In genomic region chr2:3520591-3520990, GRCh38 we compare ENCODE assay signal across 12 cellular contexts. TPM values are rescaled to one million over a fixed set of nuclear protein-coding genes. Genes with fewer than 3 reads are reported as not detected.
DNase-seq lines count a peak whose midpoint lies in the region; ATAC-seq and TF ChIP-seq lines count a peak whose summit lies in the region.
"Had no signal": no experiment of that assay in that cellular context is flagged by ENCODE, and none has a peak within 500 bp of the region (broad histone marks: within the 10 kb centered on the region; RNA-seq: fewer than 3 reads in every experiment).

No MANE protein-coding gene starts in this region.

- H2AFZ ChIP-seq in PC-9: no peak overlapping the region

- H3K79me2 ChIP-seq in PC-9 (ENCODE audit: low read depth): peaks cover 38% of the 10 kb centered on the region

- BruUV-seq in PC-9 (replicated peaks; lab: Mats Ljungman, UMichigan): no TSS peak

- TF ChIP-seq POLR2A in gastroesophageal sphincter (IDR thresholded peaks at IDR 0.05): no peak

- H4K20me1 ChIP-seq in PC-9 (ENCODE audit: insufficient read depth): no peaks in the 10 kb centered on the region

- peaks cover 31% of the 10 kb centered on the region for H3K4me1 Mint-ChIP-seq in activated CD4-positive, alpha-beta T cell treated with anti-CD3 and anti-CD28 coated beads for 36 hours

- peaks cover 5% of the 10 kb centered on the region for H3K9me3 Mint-ChIP-seq in activated CD4-positive, alpha-beta T cell treated with anti-CD3 and anti-CD28 coated beads for 36 hours (ENCODE audit: low read depth)

- H3K27ac Mint-ChIP-seq in activated CD4-positive, alpha-beta T cell treated with anti-CD3 and anti-CD28 coated beads for 36 hours: peak overlapping the region; percentile 42

- H3K9me2 ChIP-seq in PC-9 (ENCODE audit: insufficient read depth): no peaks in the 10 kb centered on the region

- CTCF ChIA-PET in activated CD4-positive, alpha-beta T cell treated with anti-CD3 and anti-CD28 coated beads for 36 hours (lab: Charles Lee): no interaction called here
- CTCF ChIA-PET in PC-9 (lab: Charles Lee) (no interaction called here), HEK293T (lab: Yijun Ruan, JAX) (no interaction called here)

- TF ChIP-seq EP300 in gastroesophageal sphincter (IDR thresholded peaks at IDR 0.05): no peak

- ATAC-seq in activated CD4-positive, alpha-beta T cell treated with anti-CD3 and anti-CD28 coated beads for 36 hours: no peak
- ATAC-seq in gastroesophageal sphincter (no peak), psoas muscle (no peak), GM19324 (IDR thresholded peaks at IDR 0.05; ENCODE audit: low FRiP score, unreplicated experiment) (no peak), GM18858 (IDR thresholded peaks at IDR 0.05; ENCODE audit: unreplicated experiment) (no peak)

- H3K27ac ChIP-seq in PC-9 (no peak overlapping the region), gastroesophageal sphincter (peak overlapping the region in 3 of 4 donors; percentile 37 to 100 (median 98)), psoas muscle (no peak overlapping the region)
- H3K27ac ChIP-seq: RWPE1 had no signal

- H3K9me3 ChIP-seq in PC-9 (ENCODE audit: insufficient read depth, low read depth) (no peaks in the 10 kb centered on the region), gastroesophageal sphincter (no peaks in the 10 kb centered on the region), psoas muscle (no peaks in the 10 kb centered on the region)

- TF ChIP-seq CTCF in PC-9 (conservative IDR thresholded peaks at IDR 0.05): no peak
- no peak for TF ChIP-seq CTCF in gastroesophageal sphincter (IDR thresholded peaks at IDR 0.05)
- TF ChIP-seq CTCF in psoas muscle (IDR thresholded peaks at IDR 0.05): no peak

- POLR2A ChIA-PET in activated CD4-positive, alpha-beta T cell treated with anti-CD3 and anti-CD28 coated beads for 36 hours (lab: Charles Lee): interaction anchor here (0.6 to 0.9 kb wide), 2 partner anchors 37 kb away, joined by 3 to 6 read pairs; partner anchors contain the start of gene RNASEH1
- POLR2A ChIA-PET in PC-9 (lab: Charles Lee; ENCODE audit: unreplicated experiment) (no interaction called here), HEK293T (lab: Yijun Ruan, JAX) (interaction anchor here (1.4 kb wide), 1 partner anchor 38 kb away, joined by 5 read pairs; the partner anchor contains the start of gene RNASEH1)

- H3K36me3 ChIP-seq in PC-9 (ENCODE audit: low read depth) (peaks cover 4% of the 10 kb centered on the region; the same call in 1 of the 2 replicates), gastroesophageal sphincter (peaks cover 0 to 9% of the 10 kb centered on the region in 2 donors), psoas muscle (ENCODE audit: insufficient read depth in 1 of 2, low read depth in 1 of 2) (peaks cover 0 to 9% of the 10 kb centered on the region in 2 donors)

- peaks cover 16% of the 10 kb centered on the region for H3K36me3 Mint-ChIP-seq in activated CD4-positive, alpha-beta T cell treated with anti-CD3 and anti-CD28 coated beads for 36 hours (ENCODE audit: low read depth)

- H3K4me3 ChIP-seq in PC-9: peak overlapping the region; percentile 95; the same call in 1 of the 2 replicates
- no peak overlapping the region for H3K4me3 ChIP-seq in gastroesophageal sphincter
- peak overlapping the region; percentile 92 for H3K4me3 ChIP-seq in psoas muscle

- intact Hi-C loops in activated CD4-positive, alpha-beta T cell treated with anti-CD3 and anti-CD28 coated beads for 36 hours (cut with DNase I, micrococcal nuclease): no loop called here
- intact Hi-C loops in PC-9 (cut with micrococcal nuclease; ENCODE audit: unreplicated experiment): no loop called here
- intact Hi-C loops in psoas muscle (cut with DNase I): no loop called here

- peaks cover 27% of the 10 kb centered on the region for H3K4me1 ChIP-seq in PC-9 (replicated peaks; ENCODE audit: insufficient read depth)
- peaks cover 0 to 75% (median 14%) of the 10 kb centered on the region in 3 donors for H3K4me1 ChIP-seq in gastroesophageal sphincter
- peaks cover 31% of the 10 kb centered on the region for H3K4me1 ChIP-seq in psoas muscle

- DNase-seq in activated CD4-positive, alpha-beta T cell treated with anti-CD3 and anti-CD28 coated beads for 36 hours: no peak
- no peak for DNase-seq in activated CD4-positive, alpha-beta T cell treated with anti-CD3 and anti-CD28 coated beads, Interleukin-2, amount 50 U/mL, for 48 hours
- DNase-seq in PC-9: no peak
- DNase-seq in psoas muscle: no peak
- DNase-seq in HEK293T (ENCODE audit: extremely low spot score): no peak
- DNase-seq: activated CD4-positive, alpha-beta T cell treated with anti-CD3 and anti-CD28 coated beads for 1 hour; foreskin melanocyte; stimulated activated CD4-positive, alpha-beta T cell treated with anti-CD3 and anti-CD28 coated beads, Interleukin-1b, Interleukin-23, amount 100 ng/mL, for 48 hours had no signal

- H3K4me3 Mint-ChIP-seq in activated CD4-positive, alpha-beta T cell treated with anti-CD3 and anti-CD28 coated beads for 36 hours: peak overlapping the region; percentile 84

- H3K27me3 ChIP-seq in PC-9 (ENCODE audit: insufficient read depth, low read depth) (no peaks in the 10 kb centered on the region), gastroesophageal sphincter (no peaks in the 10 kb centered on the region), psoas muscle (ENCODE audit: insufficient read depth in 3 of 3, low read length in 2 of 3) (no peaks in the 10 kb centered on the region)

- WGBS in gastroesophageal sphincter (ENCODE audit: low coverage in 1 of 2), 2 donors: 92 to 100% methylated on average over 2 to 6 of the region's 6 CpGs
- WGBS in psoas muscle, 3 donors: 71 to 90% (median 78%) methylated on average over 6 of the region's 6 CpGs

- peaks cover 13% of the 10 kb centered on the region; the same call in 1 of the 2 replicates for H3F3A ChIP-seq in PC-9 (ENCODE audit: insufficient read depth, low read depth)

- H3K4me2 ChIP-seq in PC-9: peak overlapping the region; percentile 83

- H3K27me3 Mint-ChIP-seq in activated CD4-positive, alpha-beta T cell treated with anti-CD3 and anti-CD28 coated beads for 36 hours: no peaks in the 10 kb centered on the region

TF ChIP-seq in HEK293T, 16 proteins besides CTCF, POLR2A, EP300 and RAD21:
- TF ChIP-seq TARDBP (IDR thresholded peaks at IDR 0.05) (no peak), CTBP1 (IDR thresholded peaks at IDR 0.05; ENCODE audit: borderline replicate concordance) (no peak), SP1 (IDR thresholded peaks at IDR 0.05) (no peak), ARNT (IDR thresholded peaks at IDR 0.05) (no peak), ELF4 (IDR thresholded peaks at IDR 0.05) (no peak), FOXA1 (IDR thresholded peaks at IDR 0.05) (no peak)

RNA-seq across cellular contexts. Expression of gene ADI1, which starts 1.3 kb away (rescaled TPM):
- total RNA-seq in activated CD4-positive, alpha-beta T cell treated with anti-CD3 and anti-CD28 coated beads for 36 hours: 10 to 100 TPM; 32.3 to 33.3 TPM
- total RNA-seq in PC-9 (2021) (54.5 and 72.2 TPM in 2 replicates), gastroesophageal sphincter (100 to 1,000 TPM in 1 of 4 donors, 10 to 100 TPM in 3; 61.9 to 106 (median 82.9) TPM), psoas muscle (100 to 1,000 TPM in 2 of 4 donors, 10 to 100 TPM in 2; 42.5 to 137 (median 76.1) TPM)
- polyA plus RNA-seq in psoas muscle: 10 to 100 TPM; 42.7 to 95.0 (median 43.7) TPM

RNA-seq across cellular contexts. Expression of gene RNASEH1, which starts 37.5 kb away (rescaled TPM):
- total RNA-seq in activated CD4-positive, alpha-beta T cell treated with anti-CD3 and anti-CD28 coated beads for 36 hours: 10 to 100 TPM; 14.6 to 24.0 TPM
- total RNA-seq in PC-9 (2021) (28.4 and 31.0 TPM in 2 replicates), gastroesophageal sphincter (10 to 100 TPM; 28.1 to 46.2 (median 34.0) TPM), psoas muscle (10 to 100 TPM; 15.6 to 32.4 (median 20.9) TPM)
- 10 to 100 TPM; 11.5 to 45.6 (median 21.1) TPM for polyA plus RNA-seq in psoas muscle

RNA-seq across cellular contexts. Expression of gene RPS7, which starts 54.5 kb away (rescaled TPM):
- 1,000 to 10,000 TPM; 1,481 to 1,840 TPM for total RNA-seq in activated CD4-positive, alpha-beta T cell treated with anti-CD3 and anti-CD28 coated beads for 36 hours
- 1,333 and 1,707 TPM in 2 replicates for total RNA-seq in PC-9 (2021)
- 1,000 to 10,000 TPM; 1,117 to 3,164 (median 3,050) TPM for total RNA-seq in gastroesophageal sphincter
- total RNA-seq in psoas muscle: 100 to 1,000 TPM; 471 to 725 (median 638) TPM
- polyA plus RNA-seq in psoas muscle: 1,000 to 10,000 TPM; 1,251 to 1,967 (median 1,335) TPM

Comparison
In these comparisons a context has a peak if more than half of its experiments do, and no peak if none do; other contexts are left out.
1. H3K27ac ChIP-seq: peak in gastroesophageal sphincter (3 of 4); none in PC-9 (single experiment) and psoas muscle (single experiment).
2. H3K4me3 ChIP-seq: peak in PC-9 (single experiment) and psoas muscle (single experiment); none in gastroesophageal sphincter (0 of 2).